In genomic region chr3:148991219-148992026, GRCh38 we compare ENCODE assay signal across 8 cellular contexts. TPM values are rescaled to one million over a fixed set of nuclear protein-coding genes. Genes with fewer than 3 reads are reported as not detected.
DNase-seq lines count a peak whose midpoint lies in the region; ATAC-seq and TF ChIP-seq lines count a peak whose summit lies in the region.

GYG1 (plus strand) TSS chr3:148991540; CDS start chr3:148991641, 101 bp downstream.

- peak within 1 kb of the TSS; percentile 93 for H3K4me2 ChIP-seq in mammary epithelial cell (ENCODE audit: insufficient read depth, low read depth, low read length)
- peak within 1 kb of the TSS; percentile 96 for H3K4me2 ChIP-seq in smooth muscle cell

- 0% methylated on average over 13 of the region's 91 CpGs for WGBS in mammary epithelial cell (ENCODE audit: low coverage, missing lambda C conversion rate)
- under 1% methylated on average over 34 of the region's 91 CpGs for WGBS in smooth muscle cell (ENCODE audit: low lambda C conversion rate)

- DNase-seq in NCI-H82 (lab: John Stamatoyannopoulos, UW) (peak; percentile 89), NCI-H82 treated with DMSO at 0.1 percent for 48 hours (lab: John Stamatoyannopoulos, UW; ENCODE audit: unreplicated experiment) (no peak), NCI-H2107 (lab: John Stamatoyannopoulos, UW) (peak; percentile 64), WERI-Rb-1 (peak; percentile 80), mammary epithelial cell (peak; percentile 79), iPS-NIHi11 (ENCODE audit: low spot score) (peak; percentile 91), smooth muscle cell (lab: John Stamatoyannopoulos, UW; ENCODE audit: unreplicated experiment) (peak; percentile 41)

- TSS peak; percentile 32 for BruUV-seq in mammary epithelial cell (replicated peaks; lab: Mats Ljungman, UMichigan)

- H3K9ac ChIP-seq in mammary epithelial cell (ENCODE audit: insufficient read depth, low read length) (peak within 1 kb of the TSS; percentile 40), smooth muscle cell (ENCODE audit: low read depth) (peak within 1 kb of the TSS; percentile 79)

- H3K9me3 ChIP-seq in WERI-Rb-1 (ENCODE audit: severe bottlenecking) (no peaks in the 10 kb centered on the region), mammary epithelial cell (replicated peaks; ENCODE audit: insufficient read depth, low read length) (no peaks in the 10 kb centered on the region), smooth muscle cell (replicated peaks; ENCODE audit: low read depth) (no peaks in the 10 kb centered on the region)

- H3K4me3 ChIP-seq in WERI-Rb-1 (ENCODE audit: low read depth, low read length) = peak within 1 kb of the TSS; percentile 75
- H3K4me3 ChIP-seq in mammary epithelial cell (replicated peaks in 1 of 3; ENCODE audit: insufficient read depth in 1 of 3, low read depth in 2 of 3, low read length in 3 of 3) = peak within 1 kb of the TSS; percentile 78 to 85 (median 82)
- H3K4me3 ChIP-seq in smooth muscle cell = peak within 1 kb of the TSS; percentile 73

- intact Hi-C loops in mammary epithelial cell (cut with micrococcal nuclease) = loop anchor here (5.0 kb wide), 1 partner anchor 96 kb away; the partner anchor contains the start of gene HLTF

- dilution Hi-C loops in mammary epithelial cell (cut with HindIII; ENCODE audit: low sequenced_read_pairs) = no loop called here

- H3K36me3 ChIP-seq in WERI-Rb-1 = peaks cover 12% of the 10 kb centered on the region
- H3K36me3 ChIP-seq in mammary epithelial cell (ENCODE audit: insufficient read depth, low read length) = no peaks in the 10 kb centered on the region
- no peaks in the 10 kb centered on the region for H3K36me3 ChIP-seq in smooth muscle cell (ENCODE audit: low read depth)

- TF ChIP-seq CTCF in WERI-Rb-1 (IDR thresholded peaks at IDR 0.05; ENCODE audit: low read depth, low read length) (peak; percentile 21), mammary epithelial cell (conservative IDR thresholded peaks at IDR 0.05 in 1 of 2, IDR thresholded peaks at IDR 0.05 in 1 of 2; ENCODE audit: extremely low read depth in 1 of 2, insufficient read depth in 1 of 2, low read depth in 1 of 2, low read length in 2 of 2) (peak in 1 of 2 donors; percentile 18), smooth muscle cell (IDR thresholded peaks at IDR 0.05; ENCODE audit: borderline replicate concordance, insufficient read depth, poor library complexity, severe bottlenecking) (peak; percentile 9)

- no peaks in the 10 kb centered on the region for H4K20me1 ChIP-seq in mammary epithelial cell (ENCODE audit: insufficient read depth, low read length)
- H4K20me1 ChIP-seq in smooth muscle cell (ENCODE audit: low read depth) = no peaks in the 10 kb centered on the region

- H3K4me1 ChIP-seq in mammary epithelial cell (ENCODE audit: insufficient read depth, low read length) (peaks cover 9% of the 10 kb centered on the region), smooth muscle cell (ENCODE audit: low read depth) (no peaks in the 10 kb centered on the region)

- in situ Hi-C loops in mammary epithelial cell (cut with MboI; ENCODE audit: low sequenced_read_pairs in 2 of 2) = no loop called here

- no peaks in the 10 kb centered on the region for H3F3A ChIP-seq in smooth muscle cell (ENCODE audit: low read depth)

- H2AFZ ChIP-seq in mammary epithelial cell (ENCODE audit: low read depth, low read length) (peak within 1 kb of the TSS; percentile 96), smooth muscle cell (ENCODE audit: low read depth) (peak within 1 kb of the TSS; percentile 77)

- H3K27ac ChIP-seq in WERI-Rb-1 = peak within 1 kb of the TSS; percentile 91
- peak within 1 kb of the TSS; percentile 33 for H3K27ac ChIP-seq in mammary epithelial cell (ENCODE audit: insufficient read depth, low read depth, low read length)
- H3K27ac ChIP-seq in smooth muscle cell (ENCODE audit: low read depth) = peak within 1 kb of the TSS; percentile 54

- peaks cover 18% of the 10 kb centered on the region for H3K79me2 ChIP-seq in mammary epithelial cell (ENCODE audit: insufficient read depth, low read length)
- H3K79me2 ChIP-seq in smooth muscle cell (ENCODE audit: low read depth) = no peaks in the 10 kb centered on the region

- ATAC-seq in HG02885 (IDR thresholded peaks at IDR 0.05; ENCODE audit: poor library complexity, unreplicated experiment) = peak; percentile 88

- H3K27me3 ChIP-seq in WERI-Rb-1 (ENCODE audit: insufficient read depth, low read depth, severe bottlenecking) (no peaks in the 10 kb centered on the region), mammary epithelial cell (ENCODE audit: insufficient read depth, low read length) (no peaks in the 10 kb centered on the region), smooth muscle cell (ENCODE audit: low read depth) (no peaks in the 10 kb centered on the region)

- CTCF ChIA-PET in mammary epithelial cell (lab: Charles Lee; ENCODE audit: low non-redundant PET) = no interaction called here

RNA-seq across cellular contexts. Expression of gene GYG1, which starts in this region (rescaled TPM):
- total RNA-seq in mammary epithelial cell (10 to 100 TPM; 23.5 to 30.5 TPM), smooth muscle cell (23.4 and 29.8 TPM in 2 replicates)
- polyA plus RNA-seq in mammary epithelial cell (27.8 TPM), smooth muscle cell (13.6 and 15.8 TPM in 2 replicates)
- 26.2 TPM for polyA minus RNA-seq in mammary epithelial cell

Comparison
In these comparisons a context has a peak if more than half of its experiments do, and no peak if none do; other contexts are left out.
1. H3K27ac ChIP-seq: peak in every context shown above with its lines; median percentile 91 in WERI-Rb-1; 54 in smooth muscle cell; 33 in mammary epithelial cell.